ENCODE assay signal across 30 cellular contexts in the genomic region with DNA sequence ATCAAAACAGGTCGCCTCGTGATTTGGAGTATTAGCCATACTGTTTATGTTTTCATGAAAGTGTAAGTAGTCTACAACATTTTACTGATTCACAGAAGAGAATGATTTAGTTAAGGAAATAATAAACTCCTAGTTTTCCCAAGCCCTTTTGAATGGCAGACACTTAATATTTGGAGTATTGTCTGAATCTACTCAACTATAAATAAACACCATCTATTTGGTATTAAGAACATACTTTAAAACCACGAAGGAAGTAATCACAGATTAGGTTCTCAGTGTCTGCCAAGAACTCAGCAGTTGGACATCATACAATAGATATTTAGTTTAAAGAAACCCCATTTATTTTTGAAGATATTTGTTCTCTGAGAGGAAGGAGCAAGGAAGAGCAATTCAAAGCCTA.
DNase-seq lines count a peak whose midpoint lies in the region; ATAC-seq, FAIRE-seq and TF ChIP-seq lines count a peak whose summit lies in the region.
"Had no signal": no experiment of that assay in that cellular context is flagged by ENCODE, and none has a peak within 500 bp of the region (broad histone marks: within the 10 kb centered on the region; RNA-seq: fewer than 3 reads in every experiment).

No MANE protein-coding gene starts in this region.

- H3K4me2 ChIP-seq in GM23248 (ENCODE audit: unreplicated experiment) (no peak overlapping the region), astrocyte (ENCODE audit: low read length) (no peak overlapping the region)
- H3K4me2 ChIP-seq: BLaER1 had no signal

- no peak overlapping the region for H3K27ac Mint-ChIP-seq in astrocyte (ENCODE audit: unreplicated experiment)
- no peak overlapping the region for H3K27ac Mint-ChIP-seq in Calu3 (ENCODE audit: unreplicated experiment)
- H3K27ac Mint-ChIP-seq: activated CD4-positive, alpha-beta memory T cell treated with anti-CD3 and anti-CD28 coated beads, Interleukin-2, amount 10 ng/mL, durations not matched to agents 7 days and 5 days; T-helper 2 cell treated with Interferon-gamma antibody and Interleukin-4, amounts not matched to agents 5 μg/mL and 100 μg/mL, for 36 hours had no signal

- no peak for TF ChIP-seq CTCF in astrocyte (IDR thresholded peaks at IDR 0.05; ENCODE audit: insufficient read depth, low read depth, low read length)
- TF ChIP-seq CTCF in fibroblast of pulmonary artery (IDR thresholded peaks at IDR 0.05; ENCODE audit: low read length, missing control alignments): no peak
- TF ChIP-seq CTCF in mucosa of descending colon (IDR thresholded peaks at IDR 0.05): no peak
- no peak for TF ChIP-seq CTCF in vagina (IDR thresholded peaks at IDR 0.05)
- no peak for TF ChIP-seq CTCF in Calu3 (IDR thresholded peaks at IDR 0.05; ENCODE audit: unreplicated experiment)

- no peaks in the 10 kb centered on the region for H3K9me3 ChIP-seq in GM23248 (ENCODE audit: low read depth)
- H3K9me3 ChIP-seq in astrocyte (ENCODE audit: insufficient read depth, low read depth, low read length): no peaks in the 10 kb centered on the region
- H3K9me3 ChIP-seq in mucosa of descending colon: no peaks in the 10 kb centered on the region
- H3K9me3 ChIP-seq in vagina: no peaks in the 10 kb centered on the region
- H3K9me3 ChIP-seq: BLaER1, thyroid gland, uterus had no signal

- H3K9me3 Mint-ChIP-seq in astrocyte (ENCODE audit: unreplicated experiment) (no peaks in the 10 kb centered on the region), Calu3 (ENCODE audit: low read depth, unreplicated experiment) (no peaks in the 10 kb centered on the region)
- H3K9me3 Mint-ChIP-seq: activated CD4-positive, alpha-beta memory T cell treated with anti-CD3 and anti-CD28 coated beads, Interleukin-2, amount 10 ng/mL, durations not matched to agents 7 days and 5 days; T-helper 2 cell treated with Interferon-gamma antibody and Interleukin-4, amounts not matched to agents 5 μg/mL and 100 μg/mL, for 36 hours had no signal

- peaks cover 14% of the 10 kb centered on the region for H3K4me1 Mint-ChIP-seq in astrocyte (ENCODE audit: low read depth, unreplicated experiment)
- H3K4me1 Mint-ChIP-seq in Calu3 (ENCODE audit: low read depth, unreplicated experiment): peaks cover 14% of the 10 kb centered on the region
- H3K4me1 Mint-ChIP-seq: activated CD4-positive, alpha-beta memory T cell treated with anti-CD3 and anti-CD28 coated beads, Interleukin-2, amount 10 ng/mL, durations not matched to agents 7 days and 5 days had no signal

- H3K27me3 ChIP-seq in GM23248 (replicated peaks; ENCODE audit: insufficient read depth): no peaks in the 10 kb centered on the region
- no peaks in the 10 kb centered on the region for H3K27me3 ChIP-seq in astrocyte (ENCODE audit: insufficient read depth, low read length)
- no peaks in the 10 kb centered on the region for H3K27me3 ChIP-seq in vagina
- H3K27me3 ChIP-seq: BLaER1, right lobe of liver, thyroid gland had no signal

- intact Hi-C loops in mucosa of descending colon (cut with DNase I, micrococcal nuclease) (no loop called here), vagina (cut with DNase I) (no loop called here), Calu3 (cut with micrococcal nuclease; ENCODE audit: unreplicated experiment) (no loop called here)

- H3K9me2 ChIP-seq in GM23248 (ENCODE audit: insufficient read depth): no peaks in the 10 kb centered on the region

- H3K4me1 ChIP-seq in GM23248 (ENCODE audit: insufficient read depth) (no peaks in the 10 kb centered on the region), astrocyte (ENCODE audit: insufficient read depth, low read length) (no peaks in the 10 kb centered on the region), mucosa of descending colon (ENCODE audit: low read depth) (no peaks in the 10 kb centered on the region), vagina (no peaks in the 10 kb centered on the region)
- H3K4me1 ChIP-seq: BLaER1, right lobe of liver, thyroid gland, uterus had no signal

- H3K4me3 Mint-ChIP-seq in astrocyte (ENCODE audit: unreplicated experiment) (no peak overlapping the region), Calu3 (ENCODE audit: low read depth, unreplicated experiment) (no peak overlapping the region)
- H3K4me3 Mint-ChIP-seq: activated CD4-positive, alpha-beta memory T cell treated with anti-CD3 and anti-CD28 coated beads, Interleukin-2, amount 10 ng/mL, durations not matched to agents 7 days and 5 days; T-helper 2 cell treated with Interferon-gamma antibody and Interleukin-4, amounts not matched to agents 5 μg/mL and 100 μg/mL, for 36 hours had no signal

- FAIRE-seq in astrocyte (lab: Jason Lieb, UNC): no peak
- FAIRE-seq: bronchial epithelial cell had no signal

- BruUV-seq in Calu3 (replicated peaks; lab: Mats Ljungman, UMichigan): no TSS peak

- H3K4me3 ChIP-seq in GM23248: no peak overlapping the region
- H3K4me3 ChIP-seq in astrocyte (ENCODE audit: insufficient read depth, low read depth, low read length): no peak overlapping the region
- no peak overlapping the region for H3K4me3 ChIP-seq in fibroblast of pulmonary artery (replicated peaks; ENCODE audit: low read depth, low read length)
- no peak overlapping the region for H3K4me3 ChIP-seq in mucosa of descending colon
- no peak overlapping the region for H3K4me3 ChIP-seq in vagina
- H3K4me3 ChIP-seq: BLaER1, right lobe of liver, thyroid gland, uterus had no signal

- H3K79me2 ChIP-seq in GM23248 (ENCODE audit: insufficient read depth): no peaks in the 10 kb centered on the region
- no peaks in the 10 kb centered on the region for H3K79me2 ChIP-seq in astrocyte (ENCODE audit: insufficient read depth, low read length)

- in situ Hi-C loops in GM23248 (cut with MboI): no loop called here

- H3K27ac ChIP-seq in GM23248 (no peak overlapping the region), astrocyte (ENCODE audit: low read depth, low read length) (no peak overlapping the region), vagina (no peak overlapping the region)
- H3K27ac ChIP-seq: BLaER1, right lobe of liver, thyroid gland, uterus had no signal

- no peak for TF ChIP-seq POLR2A in vagina (IDR thresholded peaks at IDR 0.05)

- H3K9ac ChIP-seq in GM23248 (no peak overlapping the region), astrocyte (ENCODE audit: low read length) (no peak overlapping the region)
- H3K9ac ChIP-seq: BLaER1 had no signal

- WGBS in GM23248 (ENCODE audit: low coverage in 1 of 2, low lambda C conversion rate in 2 of 2, missing lambda C conversion rate in 2 of 2), 2 experiments: 39 to 41% methylated on average over 3 of the region's 3 CpGs

- DNase-seq in GM23248 (no peak), astrocyte (ENCODE audit: low read depth) (peak; percentile 71), fibroblast of pulmonary artery (ENCODE audit: low read depth) (peak; percentile 75), renal cortical epithelial cell (ENCODE audit: low read depth) (peak; percentile 72), NCI-H1436 (lab: John Stamatoyannopoulos, UW) (no peak), mucosa of descending colon (no peak), vagina (ENCODE audit: extremely low spot score in 2 of 2) (no peak), Calu3 (no peak)
- DNase-seq: activated CD4-positive, alpha-beta memory T cell treated with anti-CD3 and anti-CD28 coated beads, Interleukin-2, amount 10 ng/mL, durations not matched to agents 7 days and 5 days; activated CD4-positive, alpha-beta T cell treated with anti-CD3 and anti-CD28 coated beads for 1 hour; activated CD8-positive, alpha-beta memory T cell treated with anti-CD3 and anti-CD28 coated beads, Interleukin-2, amount 50 U/mL, for 4 hours; activated naive CD4-positive, alpha-beta T cell; DMS153; effector CD8-positive, alpha-beta T cell; foreskin melanocyte; HCEC 1CT; left colon; MM.1S; NCI-H2029 treated with DMSO at 0.1 percent for 48 hours; NCI-H526; posterior cingulate gyrus; right lobe of liver; stimulated activated CD4-positive, alpha-beta T cell treated with anti-CD3 and anti-CD28 coated beads, Interleukin-12 subunit alpha, Interleukin-12 subunit beta, amount 100 ng/mL, for 4 hours; stimulated activated CD4-positive, alpha-beta T cell treated with anti-CD3 and anti-CD28 coated beads, Interleukin-4, amount 100 ng/mL, for 1 hour; thyroid gland; uterus had no signal

- no peaks in the 10 kb centered on the region for H3K27me3 Mint-ChIP-seq in astrocyte (ENCODE audit: low read depth, unreplicated experiment)
- no peaks in the 10 kb centered on the region for H3K27me3 Mint-ChIP-seq in Calu3 (ENCODE audit: unreplicated experiment)

- no peaks in the 10 kb centered on the region for H3K36me3 ChIP-seq in GM23248 (ENCODE audit: low read depth)
- H3K36me3 ChIP-seq in astrocyte (ENCODE audit: insufficient read depth, low read length): no peaks in the 10 kb centered on the region
- H3K36me3 ChIP-seq in mucosa of descending colon (ENCODE audit: low read depth): no peaks in the 10 kb centered on the region
- H3K36me3 ChIP-seq in vagina: no peaks in the 10 kb centered on the region
- H3K36me3 ChIP-seq: BLaER1, right lobe of liver, thyroid gland, uterus had no signal

- no peak for ATAC-seq in mucosa of descending colon
- ATAC-seq: left colon, right lobe of liver, Right ventricle myocardium inferior had no signal

- H3F3A ChIP-seq in GM23248 (ENCODE audit: insufficient read depth): no peaks in the 10 kb centered on the region

- H4K20me1 ChIP-seq in GM23248 (ENCODE audit: insufficient read depth) (no peaks in the 10 kb centered on the region), astrocyte (ENCODE audit: insufficient read depth, low read length) (no peaks in the 10 kb centered on the region)
- H4K20me1 ChIP-seq: BLaER1 had no signal

- H2AFZ ChIP-seq in GM23248: 0 out of 2 replicates have a peak overlapping the region, but pooled peaks have one; percentile 20
- H2AFZ ChIP-seq in astrocyte (ENCODE audit: low read depth, low read length): no peak overlapping the region

- no peaks in the 10 kb centered on the region for H3K36me3 Mint-ChIP-seq in astrocyte (ENCODE audit: low read depth, unreplicated experiment)
- H3K36me3 Mint-ChIP-seq in Calu3 (ENCODE audit: insufficient read depth, unreplicated experiment): no peaks in the 10 kb centered on the region

- CTCF ChIA-PET in Calu3 (lab: Charles Lee): interaction anchor here (0.7 to 2.6 kb wide), 2 partner anchors 129 to 1548 kb away, joined by 3 to 7 read pairs; no protein-coding TSS in a partner anchor

Comparison
In these comparisons a context has a peak if more than half of its experiments do, and no peak if none do; other contexts are left out.
1. DNase-seq: peak in astrocyte (single experiment), fibroblast of pulmonary artery (single experiment) and renal cortical epithelial cell (single experiment); none in GM23248 (single experiment), NCI-H1436 (single experiment), mucosa of descending colon (0 of 3), vagina (0 of 2) and Calu3 (single experiment).